Comparison of ENCODE assay signal across 1 cellular context in genomic region chr21:17512245-17513213, GRCh38.
TF ChIP-seq lines count a peak whose summit lies in the region.

TSS of gene CXADR (plus strand) at chr21:17513043. CDS start at chr21:17513130, 87 bp downstream.

TF ChIP-seq in HepG2, 621 proteins besides CTCF, POLR2A, EP300 and RAD21 (continued from another document and continues in another):
- TF ChIP-seq ZNF557 (CRISPR knock-in tag; IDR thresholded peaks at IDR 0.05) (no peak), ZNF12 (CRISPR knock-in tag; IDR thresholded peaks at IDR 0.05) (no peak), MIER2 (CRISPR knock-in tag; IDR thresholded peaks at IDR 0.05) (0 out of 2 replicates have a peak, but pooled peaks have one; percentile 15), TEAD3 (CRISPR knock-in tag; optimal IDR thresholded peaks at IDR 0.05; ENCODE audit: borderline replicate concordance) (peak; percentile 6), ZNF766 (CRISPR knock-in tag; IDR thresholded peaks at IDR 0.05; ENCODE audit: borderline replicate concordance) (peak; percentile 22; the same call in 1 of the 2 replicates), POGZ (CRISPR knock-in tag; IDR thresholded peaks at IDR 0.05) (peak; percentile 92), ZNF207 (IDR thresholded peaks at IDR 0.05; ENCODE audit: borderline replicate concordance) (no peak), ZNF841 (CRISPR knock-in tag; IDR thresholded peaks at IDR 0.05; ENCODE audit: borderline replicate concordance) (no peak), ZNF7 (CRISPR knock-in tag; IDR thresholded peaks at IDR 0.05) (peak; percentile 2; the same call in 1 of the 2 replicates), CREBL2 (CRISPR knock-in tag; IDR thresholded peaks at IDR 0.05; ENCODE audit: borderline replicate concordance) (no peak), ELK4 (CRISPR knock-in tag; IDR thresholded peaks at IDR 0.05; ENCODE audit: borderline replicate concordance) (no peak), ZFP82 (CRISPR knock-in tag; IDR thresholded peaks at IDR 0.05; ENCODE audit: borderline replicate concordance) (peak; percentile 72; the same call in 1 of the 2 replicates), MTA3 (CRISPR knock-in tag; IDR thresholded peaks at IDR 0.05) (no peak), ZNF335 (CRISPR knock-in tag; IDR thresholded peaks at IDR 0.05) (no peak), HINFP (CRISPR knock-in tag; IDR thresholded peaks at IDR 0.05; ENCODE audit: low read depth) (0 out of 2 replicates have a peak, but pooled peaks have one; percentile 40), NR2C2 (CRISPR knock-in tag; IDR thresholded peaks at IDR 0.05; ENCODE audit: borderline replicate concordance) (peak; percentile 57; the same call in 1 of the 2 replicates), PTBP1 (IDR thresholded peaks at IDR 0.05; ENCODE audit: low read depth, low read length, poor library complexity, severe bottlenecking) (no peak), KAT8 (CRISPR knock-in tag; IDR thresholded peaks at IDR 0.05) (no peak; the same call in 1 of the 2 replicates), ZNF740 (CRISPR knock-in tag; IDR thresholded peaks at IDR 0.05) (no peak), ATF7-NPFF (CRISPR knock-in tag; IDR thresholded peaks at IDR 0.05; ENCODE audit: low read depth) (peak; percentile 84; the same call in 1 of the 2 replicates), NFE2L2 (IDR thresholded peaks at IDR 0.05; ENCODE audit: low read length) (no peak), ZNF33B (CRISPR knock-in tag; IDR thresholded peaks at IDR 0.05) (no peak), ZEB1 (IDR thresholded peaks at IDR 0.05; ENCODE audit: insufficient replicate concordance, low read depth) (peak; percentile 90), NPAS2 (CRISPR knock-in tag; IDR thresholded peaks at IDR 0.05; ENCODE audit: borderline replicate concordance) (no peak), TARDBP (CRISPR knock-in tag; IDR thresholded peaks at IDR 0.05) (no peak; the same call in 1 of the 2 replicates), PHB2 (IDR thresholded peaks at IDR 0.05; ENCODE audit: partially characterized antibody) (no peak), MAFK (conservative IDR thresholded peaks at IDR 0.05 in 1 of 2, IDR thresholded peaks at IDR 0.05 in 1 of 2; ENCODE audit: low read length in 2 of 2) (no peak), SAP130 (CRISPR knock-in tag; IDR thresholded peaks at IDR 0.05; ENCODE audit: low read depth) (peak; percentile 95), HOXA7 (CRISPR knock-in tag; IDR thresholded peaks at IDR 0.05) (no peak), GLI4 (CRISPR knock-in tag; IDR thresholded peaks at IDR 0.05; ENCODE audit: borderline replicate concordance) (no peak), ZC3H13 (CRISPR knock-in tag; IDR thresholded peaks at IDR 0.05) (no peak), TAF1 (CRISPR knock-in tag; IDR thresholded peaks at IDR 0.05) (peak; percentile 93), BRCA1 (CRISPR knock-in tag; IDR thresholded peaks at IDR 0.05) (no peak), HMGA1 (CRISPR knock-in tag; conservative IDR thresholded peaks at IDR 0.05) (no peak), ZNF30 (CRISPR knock-in tag; IDR thresholded peaks at IDR 0.05) (no peak), ZBED4 (CRISPR knock-in tag; IDR thresholded peaks at IDR 0.05; ENCODE audit: borderline replicate concordance) (peak; percentile 61; the same call in 1 of the 2 replicates), ZNF205 (CRISPR knock-in tag; IDR thresholded peaks at IDR 0.05) (0 out of 2 replicates have a peak, but pooled peaks have one; percentile 30), POLR2G (IDR thresholded peaks at IDR 0.05; ENCODE audit: low read depth, low read length) (peak; percentile 85), ZNF614 (CRISPR knock-in tag; IDR thresholded peaks at IDR 0.05; ENCODE audit: borderline replicate concordance) (peak; percentile 52; the same call in 1 of the 2 replicates), PHF20 (CRISPR knock-in tag; IDR thresholded peaks at IDR 0.05) (peak; percentile 22), FUBP1 (CRISPR knock-in tag; IDR thresholded peaks at IDR 0.05; ENCODE audit: borderline replicate concordance) (no peak), ZNF776 (CRISPR knock-in tag; IDR thresholded peaks at IDR 0.05) (peak; percentile 65), ZNF660 (CRISPR knock-in tag; IDR thresholded peaks at IDR 0.05; ENCODE audit: borderline replicate concordance, low read depth) (no peak), HDAC2 (CRISPR knock-in tag; IDR thresholded peaks at IDR 0.05) (peak; percentile 75; the same call in 1 of the 2 replicates), ZNF282 (IDR thresholded peaks at IDR 0.05; ENCODE audit: partially characterized antibody) (no peak), PHF5A (CRISPR knock-in tag; IDR thresholded peaks at IDR 0.05; ENCODE audit: low read depth, unreplicated experiment) (no peak), ZNF605 (CRISPR knock-in tag; IDR thresholded peaks at IDR 0.05) (no peak), ZNF275 (CRISPR knock-in tag; IDR thresholded peaks at IDR 0.05; ENCODE audit: borderline replicate concordance) (peak; percentile 39; the same call in 1 of the 2 replicates), RFXAP (CRISPR knock-in tag; IDR thresholded peaks at IDR 0.05; ENCODE audit: borderline replicate concordance) (no peak), PPARG (CRISPR knock-in tag; conservative IDR thresholded peaks at IDR 0.05) (peak; percentile 25; the same call in 1 of the 2 replicates), ZNF251 (CRISPR knock-in tag; IDR thresholded peaks at IDR 0.05) (no peak)
- TF ChIP-seq, protein P1, sequence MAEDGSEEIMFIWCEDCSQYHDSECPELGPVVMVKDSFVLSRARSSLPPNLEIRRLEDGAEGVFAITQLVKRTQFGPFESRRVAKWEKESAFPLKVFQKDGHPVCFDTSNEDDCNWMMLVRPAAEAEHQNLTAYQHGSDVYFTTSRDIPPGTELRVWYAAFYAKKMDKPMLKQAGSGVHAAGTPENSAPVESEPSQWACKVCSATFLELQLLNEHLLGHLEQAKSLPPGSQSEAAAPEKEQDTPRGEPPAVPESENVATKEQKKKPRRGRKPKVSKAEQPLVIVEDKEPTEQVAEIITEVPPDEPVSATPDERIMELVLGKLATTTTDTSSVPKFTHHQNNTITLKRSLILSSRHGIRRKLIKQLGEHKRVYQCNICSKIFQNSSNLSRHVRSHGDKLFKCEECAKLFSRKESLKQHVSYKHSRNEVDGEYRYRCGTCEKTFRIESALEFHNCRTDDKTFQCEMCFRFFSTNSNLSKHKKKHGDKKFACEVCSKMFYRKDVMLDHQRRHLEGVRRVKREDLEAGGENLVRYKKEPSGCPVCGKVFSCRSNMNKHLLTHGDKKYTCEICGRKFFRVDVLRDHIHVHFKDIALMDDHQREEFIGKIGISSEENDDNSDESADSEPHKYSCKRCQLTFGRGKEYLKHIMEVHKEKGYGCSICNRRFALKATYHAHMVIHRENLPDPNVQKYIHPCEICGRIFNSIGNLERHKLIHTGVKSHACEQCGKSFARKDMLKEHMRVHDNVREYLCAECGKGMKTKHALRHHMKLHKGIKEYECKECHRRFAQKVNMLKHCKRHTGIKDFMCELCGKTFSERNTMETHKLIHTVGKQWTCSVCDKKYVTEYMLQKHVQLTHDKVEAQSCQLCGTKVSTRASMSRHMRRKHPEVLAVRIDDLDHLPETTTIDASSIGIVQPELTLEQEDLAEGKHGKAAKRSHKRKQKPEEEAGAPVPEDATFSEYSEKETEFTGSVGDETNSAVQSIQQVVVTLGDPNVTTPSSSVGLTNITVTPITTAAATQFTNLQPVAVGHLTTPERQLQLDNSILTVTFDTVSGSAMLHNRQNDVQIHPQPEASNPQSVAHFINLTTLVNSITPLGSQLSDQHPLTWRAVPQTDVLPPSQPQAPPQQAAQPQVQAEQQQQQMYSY (CRISPR knock-in tag; IDR thresholded peaks at IDR 0.05), result 0 out of 2 replicates have a peak, but pooled peaks have one; percentile 31
- TF ChIP-seq, protein P2, sequence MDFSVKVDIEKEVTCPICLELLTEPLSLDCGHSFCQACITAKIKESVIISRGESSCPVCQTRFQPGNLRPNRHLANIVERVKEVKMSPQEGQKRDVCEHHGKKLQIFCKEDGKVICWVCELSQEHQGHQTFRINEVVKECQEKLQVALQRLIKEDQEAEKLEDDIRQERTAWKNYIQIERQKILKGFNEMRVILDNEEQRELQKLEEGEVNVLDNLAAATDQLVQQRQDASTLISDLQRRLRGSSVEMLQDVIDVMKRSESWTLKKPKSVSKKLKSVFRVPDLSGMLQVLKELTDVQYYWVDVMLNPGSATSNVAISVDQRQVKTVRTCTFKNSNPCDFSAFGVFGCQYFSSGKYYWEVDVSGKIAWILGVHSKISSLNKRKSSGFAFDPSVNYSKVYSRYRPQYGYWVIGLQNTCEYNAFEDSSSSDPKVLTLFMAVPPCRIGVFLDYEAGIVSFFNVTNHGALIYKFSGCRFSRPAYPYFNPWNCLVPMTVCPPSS (IDR thresholded peaks at IDR 0.05), result no peak
- TF ChIP-seq, protein P3, sequence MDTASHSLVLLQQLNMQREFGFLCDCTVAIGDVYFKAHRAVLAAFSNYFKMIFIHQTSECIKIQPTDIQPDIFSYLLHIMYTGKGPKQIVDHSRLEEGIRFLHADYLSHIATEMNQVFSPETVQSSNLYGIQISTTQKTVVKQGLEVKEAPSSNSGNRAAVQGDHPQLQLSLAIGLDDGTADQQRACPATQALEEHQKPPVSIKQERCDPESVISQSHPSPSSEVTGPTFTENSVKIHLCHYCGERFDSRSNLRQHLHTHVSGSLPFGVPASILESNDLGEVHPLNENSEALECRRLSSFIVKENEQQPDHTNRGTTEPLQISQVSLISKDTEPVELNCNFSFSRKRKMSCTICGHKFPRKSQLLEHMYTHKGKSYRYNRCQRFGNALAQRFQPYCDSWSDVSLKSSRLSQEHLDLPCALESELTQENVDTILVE (CRISPR knock-in tag; IDR thresholded peaks at IDR 0.05), result peak; percentile 81; the same call in 1 of the 2 replicates
